Comparison of ENCODE assay signal across 28 cellular contexts in the genomic region with DNA sequence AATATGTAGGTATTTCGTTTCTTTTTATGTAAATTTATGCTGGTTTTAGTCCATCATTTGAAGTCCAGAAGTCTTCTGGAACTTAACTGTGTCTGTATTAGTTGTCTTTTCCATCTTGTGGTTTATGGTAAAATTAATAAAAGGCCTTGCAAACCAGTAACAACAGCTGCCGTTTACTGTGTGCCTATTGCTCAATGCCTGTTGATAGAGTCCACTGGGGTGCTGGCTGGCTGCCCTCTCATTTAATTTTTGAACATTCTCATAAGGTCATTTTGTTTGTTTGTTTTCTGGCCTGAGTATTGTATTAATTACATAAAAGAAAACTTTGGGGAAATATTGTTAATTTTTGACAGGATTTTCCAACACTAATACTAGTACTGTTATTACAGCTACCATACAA.
DNase-seq lines count a peak whose midpoint lies in the region; TF ChIP-seq lines count a peak whose summit lies in the region.
"Had no signal": no experiment of that assay in that cellular context is flagged by ENCODE, and none has a peak within 500 bp of the region (broad histone marks: within the 10 kb centered on the region; RNA-seq: fewer than 3 reads in every experiment).

No MANE protein-coding gene starts in this region.

- no peak for TF ChIP-seq POLR2A in ovary (IDR thresholded peaks at IDR 0.05)

- intact Hi-C loops in ovary (cut with DNase I), result no loop called here

- DNase-seq in HCEC 1CT (peak; percentile 3), SJCRH30 (peak; percentile 68 to 79), fibroblast of pulmonary artery (ENCODE audit: low read depth) (peak; percentile 60), ovary (peak in 3 of 5 donors; percentile 22 to 65 (median 44)), NCI-H510A treated with DMSO at 0.1 percent for 48 hours (lab: John Stamatoyannopoulos, UW) (no peak), medulla oblongata (ENCODE audit: extremely low spot score) (no peak), KBM-7 (no peak)
- DNase-seq: ACHN; activated CD4-positive, alpha-beta T cell treated with anti-CD3 and anti-CD28 coated beads for 1 hour; activated CD8-positive, alpha-beta T cell treated with anti-CD3 and anti-CD28 coated beads, Interleukin-2, amount 10 ng/mL, durations not matched to agents 7 days and 5 days; activated naive CD4-positive, alpha-beta T cell; BE2C; brain microvascular endothelial cell; CD8-positive, alpha-beta memory T cell; DMS53; effector memory CD4-positive, alpha-beta T cell; GOT3; mesendoderm; NCI-H1092 treated with DMSO at 0.1 percent for 48 hours; NCI-H345; NCI-H82; stimulated activated CD4-positive, alpha-beta T cell treated with anti-CD3 and anti-CD28 coated beads, Interleukin-1b, Interleukin-23, amount 100 ng/mL, for 48 hours; stimulated activated CD8-positive, alpha-beta memory T cell treated with anti-CD3 and anti-CD28 coated beads, Interleukin-4, amount 100 ng/mL, for 48 hours; stomach; T-helper 2 cell; tibial artery had no signal

- no peak for TF ChIP-seq EP300 in ovary (IDR thresholded peaks at IDR 0.05)

- H3K36me3 ChIP-seq in SJCRH30 (no peaks in the 10 kb centered on the region; the same call in 1 of the 2 replicates), ovary (no peaks in the 10 kb centered on the region)
- H3K36me3 ChIP-seq: adrenal gland, BE2C, brain microvascular endothelial cell, stomach, tibial artery had no signal

- H3K27ac ChIP-seq in SJCRH30, result peak overlapping the region; percentile 61
- H3K27ac ChIP-seq in ovary, result no peak overlapping the region
- H3K27ac ChIP-seq: adrenal gland, brain microvascular endothelial cell, stomach, tibial artery had no signal

- in situ Hi-C loops in KBM-7 (cut with MboI; ENCODE audit: low pct_unique_long_range_greater_than_20kb, low sequenced_read_pairs), result loop anchor here (25.0 kb wide), 1 partner anchor 191 kb away; no protein-coding TSS in a partner anchor

- peaks cover 20% of the 10 kb centered on the region for H3K9me3 ChIP-seq in SJCRH30 (replicated peaks)
- H3K9me3 ChIP-seq in ovary, result no peaks in the 10 kb centered on the region
- H3K9me3 ChIP-seq: adrenal gland, BE2C, stomach, tibial artery had no signal

- peaks cover 45% of the 10 kb centered on the region for H3K4me1 ChIP-seq in SJCRH30
- H3K4me1 ChIP-seq in ovary (ENCODE audit: insufficient read depth), result no peaks in the 10 kb centered on the region
- H3K4me1 ChIP-seq: adrenal gland, BE2C, stomach had no signal

- H3K4me3 ChIP-seq in SJCRH30, result no peak overlapping the region
- no peak overlapping the region for H3K4me3 ChIP-seq in fibroblast of pulmonary artery (replicated peaks; ENCODE audit: low read depth, low read length)
- no peak overlapping the region for H3K4me3 ChIP-seq in ovary
- H3K4me3 ChIP-seq: adrenal gland, smooth muscle cell, stomach, tibial artery had no signal

- TF ChIP-seq CTCF in fibroblast of pulmonary artery (IDR thresholded peaks at IDR 0.05; ENCODE audit: low read length, missing control alignments) (no peak), ovary (IDR thresholded peaks at IDR 0.05) (no peak)

- 19 to 37% (median 23%) methylated on average over 2 of the region's 2 CpGs for WGBS in ovary, 3 donors

- H3K27me3 ChIP-seq in SJCRH30 (no peaks in the 10 kb centered on the region), ovary (no peaks in the 10 kb centered on the region)
- H3K27me3 ChIP-seq: adrenal gland, BE2C, brain microvascular endothelial cell, stomach, tibial artery had no signal

Comparison
In these comparisons a context has a peak if more than half of its experiments do, and no peak if none do; other contexts are left out.
1. DNase-seq: peak in HCEC 1CT (single experiment), SJCRH30 (2 of 2), fibroblast of pulmonary artery (single experiment) and ovary (3 of 5); none in NCI-H510A treated with DMSO at 0.1 percent for 48 hours (single experiment), medulla oblongata (single experiment) and KBM-7 (single experiment).